ENCODE assay signal across 8 cellular contexts in genomic region chr1:153990468-153991150, GRCh38. TPM values are rescaled to one million over a fixed set of nuclear protein-coding genes. Genes with fewer than 3 reads are reported as not detected.
DNase-seq lines count a peak whose midpoint lies in the region; ATAC-seq and TF ChIP-seq lines count a peak whose summit lies in the region.

RPS27 (plus strand) TSS chr1:153990762; CDS start chr1:153990797, 35 bp downstream.

- H3K9ac ChIP-seq in GM23248 (peak within 1 kb of the TSS; percentile 99), fibroblast of lung (ENCODE audit: insufficient read depth, low read length) (peak within 1 kb of the TSS; percentile 99)

- H3K4me1 ChIP-seq in GM23248 (ENCODE audit: insufficient read depth) (peaks cover 24% of the 10 kb centered on the region), fibroblast of lung (ENCODE audit: control insufficient read depth, extremely low read depth, insufficient read depth, low read length) (peaks cover 4% of the 10 kb centered on the region)
- peaks cover 26 to 34% of the 10 kb centered on the region in 2 donors for H3K4me1 ChIP-seq in naive thymus-derived CD4-positive, alpha-beta T cell (ENCODE audit: control insufficient read depth in 2 of 2, insufficient read depth in 2 of 2, low read length in 2 of 2)

- TF ChIP-seq CTCF in LNCaP clone FGC (IDR thresholded peaks at IDR 0.05; ENCODE audit: control insufficient read depth, extremely low read depth, insufficient read depth), result no peak
- no peak for TF ChIP-seq CTCF in RWPE1 (conservative IDR thresholded peaks at IDR 0.05; ENCODE audit: low read depth)
- TF ChIP-seq CTCF in fibroblast of lung (conservative IDR thresholded peaks at IDR 0.05 in 1 of 2, IDR thresholded peaks at IDR 0.05 in 1 of 2; ENCODE audit: low read depth in 1 of 2, low read length in 2 of 2), result no peak

- peaks cover 53% of the 10 kb centered on the region for H3K36me3 Mint-ChIP-seq in activated T-helper 17 cell treated with anti-CD3 and anti-CD28 coated beads, Interleukin-2, amount 50 U/mL, for 72 hours (ENCODE audit: low read depth)
- peaks cover 8 to 31% (median 29%) of the 10 kb centered on the region in 5 donors for H3K36me3 Mint-ChIP-seq in naive thymus-derived CD4-positive, alpha-beta T cell

- peak within 1 kb of the TSS; percentile 83 for H3K27ac ChIP-seq in GM23248
- peak within 1 kb of the TSS; percentile 80 for H3K27ac ChIP-seq in RWPE1
- peak within 1 kb of the TSS; percentile 99 for H3K27ac ChIP-seq in fibroblast of lung (ENCODE audit: insufficient read depth, low read length)
- peak within 1 kb of the TSS; percentile 99 for H3K27ac ChIP-seq in naive thymus-derived CD4-positive, alpha-beta T cell (ENCODE audit: low read depth, low read length)

- H3K4me1 Mint-ChIP-seq in activated T-helper 17 cell treated with anti-CD3 and anti-CD28 coated beads, Interleukin-2, amount 50 U/mL, for 72 hours, result peaks cover 19% of the 10 kb centered on the region
- peaks cover 32 to 62% (median 44%) of the 10 kb centered on the region in 7 donors for H3K4me1 Mint-ChIP-seq in naive thymus-derived CD4-positive, alpha-beta T cell

- DNase-seq in DMS79 treated with DMSO at 0.1 percent for 48 hours (lab: John Stamatoyannopoulos, UW) (peak; percentile 98), GM23248 (peak; percentile 99), LNCaP clone FGC (ENCODE audit: low read depth) (peak; percentile 98), RWPE1 (ENCODE audit: low spot score) (peak; percentile 94), fibroblast of lung (ENCODE audit: low read depth in 2 of 2) (peak; percentile 97 to 99)
- peak; percentile 76 to 97 (median 92) for DNase-seq in naive thymus-derived CD4-positive, alpha-beta T cell
- DNase-seq in stimulated activated naive CD4-positive, alpha-beta T cell (lab: John Stamatoyannopoulos, UW), result peak; percentile 79 to 96 (median 90)

- CTCF ChIA-PET in RWPE1 (lab: Yijun Ruan, JAX), result interaction anchor here (0.8 kb wide), 1 partner anchor 169 kb away, joined by 4 read pairs; no protein-coding TSS in a partner anchor
- CTCF ChIA-PET in naive thymus-derived CD4-positive, alpha-beta T cell (lab: Charles Lee), result interaction anchor here (0.6 to 8.0 kb wide), 9 partner anchors 13 to 287 kb away, joined by 3 to 84 read pairs (median 3); partner anchors contain the start of genes DENND4B, JTB and NUP210L

- peak within 1 kb of the TSS; percentile 94 for H3K27ac Mint-ChIP-seq in activated T-helper 17 cell treated with anti-CD3 and anti-CD28 coated beads, Interleukin-2, amount 50 U/mL, for 72 hours
- peak within 1 kb of the TSS; percentile 92 to 100 (median 99) for H3K27ac Mint-ChIP-seq in naive thymus-derived CD4-positive, alpha-beta T cell

- peak within 1 kb of the TSS; percentile 100 for H3K4me2 ChIP-seq in GM23248 (ENCODE audit: unreplicated experiment)
- H3K4me2 ChIP-seq in fibroblast of lung (ENCODE audit: extremely low read depth, insufficient read depth, low read length), result peak within 1 kb of the TSS; percentile 98

- peaks cover 56% of the 10 kb centered on the region for H3F3A ChIP-seq in GM23248 (ENCODE audit: insufficient read depth)

- intact Hi-C loops in naive thymus-derived CD4-positive, alpha-beta T cell (cut with micrococcal nuclease), result loop anchor here (1.0 to 10.0 kb wide), 22 partner anchors 13 to 568 kb away; partner anchors contain the start of genes CRTC2 (in 2 of the 2), HAX1 (in 2 of the 2), JTB (in 2 of the 2) and SLC39A1 (in 2 of the 2)

- no peaks in the 10 kb centered on the region for H3K9me2 ChIP-seq in GM23248 (ENCODE audit: insufficient read depth)

- POLR2A ChIA-PET in RWPE1 (lab: Yijun Ruan, JAX; ENCODE audit: low non-redundant PET), result interaction anchor here (0.7 to 1.5 kb wide), 5 partner anchors 9 to 67 kb away, joined by 3 to 8 read pairs (median 6); partner anchors contain the start of gene CREB3L4
- POLR2A ChIA-PET in naive thymus-derived CD4-positive, alpha-beta T cell (lab: Charles Lee), result interaction anchor here (0.5 to 10.4 kb wide), 64 partner anchors 10 to 567 kb away, joined by 3 to 157 read pairs (median 4); partner anchors contain the start of genes ATP8B2, CHTOP, CREB3L4 and CRTC2

- no peaks in the 10 kb centered on the region for H3K9me3 Mint-ChIP-seq in activated T-helper 17 cell treated with anti-CD3 and anti-CD28 coated beads, Interleukin-2, amount 50 U/mL, for 72 hours
- H3K9me3 Mint-ChIP-seq in naive thymus-derived CD4-positive, alpha-beta T cell, result peaks cover 0 to 10% (median 0%) of the 10 kb centered on the region in 11 donors

- peak within 1 kb of the TSS; percentile 88 for H3K4me3 Mint-ChIP-seq in activated T-helper 17 cell treated with anti-CD3 and anti-CD28 coated beads, Interleukin-2, amount 50 U/mL, for 72 hours
- H3K4me3 Mint-ChIP-seq in naive thymus-derived CD4-positive, alpha-beta T cell, result peak within 1 kb of the TSS; percentile 83 to 99 (median 96)

- no peaks in the 10 kb centered on the region for H3K27me3 Mint-ChIP-seq in activated T-helper 17 cell treated with anti-CD3 and anti-CD28 coated beads, Interleukin-2, amount 50 U/mL, for 72 hours
- peaks cover 2 to 8% (median 4%) of the 10 kb centered on the region in 5 donors for H3K27me3 Mint-ChIP-seq in naive thymus-derived CD4-positive, alpha-beta T cell

- peak; percentile 94 for ATAC-seq in activated T-helper 17 cell treated with anti-CD3 and anti-CD28 coated beads, Interleukin-2, amount 50 U/mL, for 72 hours (replicated peaks)
- peak; percentile 90 for ATAC-seq in naive thymus-derived CD4-positive, alpha-beta T cell

- 0 to 2% methylated on average over 36 of the region's 36 CpGs for WGBS in GM23248 (ENCODE audit: low coverage in 1 of 2, low lambda C conversion rate in 2 of 2, missing lambda C conversion rate in 2 of 2), 2 experiments

- peak within 1 kb of the TSS; percentile 90 for H2AFZ ChIP-seq in GM23248
- H2AFZ ChIP-seq in fibroblast of lung (ENCODE audit: low read length), result peak within 1 kb of the TSS; percentile 87

- H3K79me2 ChIP-seq in GM23248 (ENCODE audit: insufficient read depth), result peaks cover 28% of the 10 kb centered on the region
- H3K79me2 ChIP-seq in fibroblast of lung (ENCODE audit: control insufficient read depth, insufficient read depth, low read length), result peaks cover 22% of the 10 kb centered on the region

- H3K27me3 ChIP-seq in GM23248 (replicated peaks; ENCODE audit: insufficient read depth) (no peaks in the 10 kb centered on the region), fibroblast of lung (ENCODE audit: control insufficient read depth, insufficient read depth, low read length) (no peaks in the 10 kb centered on the region)
- no peaks in the 10 kb centered on the region for H3K27me3 ChIP-seq in naive thymus-derived CD4-positive, alpha-beta T cell (ENCODE audit: control insufficient read depth in 2 of 2, insufficient read depth in 2 of 2, low read length in 2 of 2)

- H4K20me1 ChIP-seq in GM23248 (ENCODE audit: insufficient read depth) (peaks cover 5% of the 10 kb centered on the region; the same call in 1 of the 2 replicates), fibroblast of lung (ENCODE audit: control insufficient read depth, extremely low read depth, insufficient read depth, low read length) (no peaks in the 10 kb centered on the region)

- H3K9me3 ChIP-seq in GM23248 (ENCODE audit: low read depth), result no peaks in the 10 kb centered on the region
- H3K9me3 ChIP-seq in fibroblast of lung (ENCODE audit: control insufficient read depth, insufficient read depth, low read depth, low read length), result no peaks in the 10 kb centered on the region
- no peaks in the 10 kb centered on the region for H3K9me3 ChIP-seq in naive thymus-derived CD4-positive, alpha-beta T cell (ENCODE audit: control insufficient read depth in 2 of 3, low read length in 3 of 3)

- peaks cover 21% of the 10 kb centered on the region for H3K36me3 ChIP-seq in GM23248 (ENCODE audit: low read depth)
- H3K36me3 ChIP-seq in fibroblast of lung (ENCODE audit: control insufficient read depth, insufficient read depth, low read length), result peaks cover 9% of the 10 kb centered on the region
- H3K36me3 ChIP-seq in naive thymus-derived CD4-positive, alpha-beta T cell (ENCODE audit: control insufficient read depth in 2 of 3, insufficient read depth in 3 of 3, low read length in 3 of 3), result peaks cover 7 to 41% (median 29%) of the 10 kb centered on the region in 3 experiments

- in situ Hi-C loops in GM23248 (cut with MboI), result no loop called here

- peak within 1 kb of the TSS; percentile 95 for H3K4me3 ChIP-seq in GM23248
- peak within 1 kb of the TSS; percentile 83 for H3K4me3 ChIP-seq in LNCaP clone FGC (ENCODE audit: low read depth, low read length)
- peak within 1 kb of the TSS; percentile 94 to 99 (median 98) for H3K4me3 ChIP-seq in fibroblast of lung (replicated peaks in 1 of 4; ENCODE audit: control extremely low read depth in 1 of 4, insufficient read depth in 1 of 4, low read depth in 3 of 4, low read length in 4 of 4)
- peak within 1 kb of the TSS; percentile 82 for H3K4me3 ChIP-seq in naive thymus-derived CD4-positive, alpha-beta T cell (ENCODE audit: low read length)

RNA-seq across cellular contexts. Expression of gene RPS27, which starts in this region (rescaled TPM):
- total RNA-seq in GM23248 (2014; rRNA removed; shearing (Covaris generic)), result 1,144 and 1,614 TPM in 2 replicates
- polyA plus RNA-seq in GM23248 (2016; fragmentation: Nextera tagmentation; extraction: Ambion mirVana) (1,497 and 1,552 TPM in 2 replicates), fibroblast of lung (2,477 and 3,291 TPM in 2 replicates)
- total RNA-seq in activated T-helper 17 cell treated with anti-CD3 and anti-CD28 coated beads, Interleukin-2, amount 50 U/mL, for 72 hours, result 1,000 to 10,000 TPM; 1,111 to 1,746 TPM
- total RNA-seq in fibroblast of lung, result 2,666 and 2,883 TPM in 2 replicates
- 4,715 and 6,282 TPM in 2 replicates for polyA plus RNA-seq in fibroblast of lung (2012)
- polyA minus RNA-seq in fibroblast of lung (ENCODE audit: low replicate concordance), result 1,179 and 1,688 TPM in 2 replicates
- 1,000 to 10,000 TPM; 2,313 to 8,530 (median 5,699) TPM for total RNA-seq in naive thymus-derived CD4-positive, alpha-beta T cell
- over 10,000 TPM; 24,536 to 29,571 TPM for polyA plus RNA-seq in naive thymus-derived CD4-positive, alpha-beta T cell

Comparison
In these comparisons a context has a peak if more than half of its experiments do, and no peak if none do; other contexts are left out.
1. Peak in every context shown above with its lines: DNase-seq, ATAC-seq, H3K4me3 ChIP-seq and H3K27ac ChIP-seq.